19 cellular contexts compared by ENCODE assay signal in genomic region chr20:16462711-16463110, GRCh38.
"Had no signal": no experiment of that assay in that cellular context is flagged by ENCODE, and none has a peak within 500 bp of the region (broad histone marks: within the 10 kb centered on the region; RNA-seq: fewer than 3 reads in every experiment).

No MANE protein-coding gene starts in this region.

- H3K27me3 Mint-ChIP-seq: activated CD4-positive, alpha-beta memory T cell treated with anti-CD3 and anti-CD28 coated beads, Interleukin-2, amount 10 ng/mL, durations not matched to agents 7 days and 5 days; activated naive CD4-positive, alpha-beta T cell treated with anti-CD3 and anti-CD28 coated beads, Interleukin-2, amount 50 U/mL, for 24 hours; activated T-cell treated with anti-CD3 and anti-CD28 coated beads, Interleukin-2, amount 50 U/mL, for 24 hours had no signal

- H3K36me3 Mint-ChIP-seq: natural killer cell had no signal

- H3K27ac Mint-ChIP-seq: activated CD4-positive, alpha-beta memory T cell treated with anti-CD3 and anti-CD28 coated beads, Interleukin-2, amount 10 ng/mL, durations not matched to agents 7 days and 5 days; activated naive CD4-positive, alpha-beta T cell treated with anti-CD3 and anti-CD28 coated beads, Interleukin-2, amount 50 U/mL, for 24 hours; activated T-cell treated with anti-CD3 and anti-CD28 coated beads, Interleukin-2, amount 50 U/mL, for 24 hours; natural killer cell had no signal

- H3K9me3 ChIP-seq: body of pancreas, left lung, mucosa of descending colon, prostate gland, tibial nerve, uterus had no signal

- H3K4me1 ChIP-seq: prostate gland, uterus had no signal

- H3K36me3 ChIP-seq: left lung, prostate gland, uterus had no signal

- DNase-seq: activated CD4-positive, alpha-beta memory T cell treated with anti-CD3 and anti-CD28 coated beads, Interleukin-2, amount 10 ng/mL, durations not matched to agents 7 days and 5 days; activated CD4-positive, alpha-beta T cell treated with anti-CD3 and anti-CD28 coated beads for 4 hours; activated effector memory CD4-positive, alpha-beta T cell treated with anti-CD3 and anti-CD28 coated beads, Interleukin-2, amount 50 U/mL, for 16 hours; activated T-cell treated with anti-CD3 and anti-CD28 coated beads, Interleukin-2, amount 50 U/mL, for 24 hours; left lung; mucosa of descending colon; natural killer cell; right cardiac atrium; stimulated activated CD4-positive, alpha-beta T cell treated with anti-CD3 and anti-CD28 coated beads, Interleukin-4, amount 100 ng/mL, for 4 hours; stimulated activated CD8-positive, alpha-beta memory T cell treated with anti-CD3 and anti-CD28 coated beads, Interleukin-4, amount 100 ng/mL, for 48 hours; stimulated activated naive CD4-positive, alpha-beta T cell treated with Interleukin-2 at 50 U/mL for 16 hours; uterus had no signal

- H3K27ac ChIP-seq: body of pancreas, left lung, prostate gland, skin epidermis, tibial nerve, uterus had no signal

- H3K9me3 Mint-ChIP-seq: activated CD4-positive, alpha-beta memory T cell treated with anti-CD3 and anti-CD28 coated beads, Interleukin-2, amount 10 ng/mL, durations not matched to agents 7 days and 5 days; activated naive CD4-positive, alpha-beta T cell treated with anti-CD3 and anti-CD28 coated beads, Interleukin-2, amount 50 U/mL, for 24 hours; natural killer cell had no signal

- H3K27me3 ChIP-seq: body of pancreas, left lung, tibial nerve, uterus had no signal

- H3K4me3 ChIP-seq: body of pancreas, left lung, mucosa of descending colon, prostate gland, skin epidermis, tibial nerve, uterus had no signal

- H3K4me3 Mint-ChIP-seq: activated CD4-positive, alpha-beta memory T cell treated with anti-CD3 and anti-CD28 coated beads, Interleukin-2, amount 10 ng/mL, durations not matched to agents 7 days and 5 days; activated naive CD4-positive, alpha-beta T cell treated with anti-CD3 and anti-CD28 coated beads, Interleukin-2, amount 50 U/mL, for 24 hours; activated T-cell treated with anti-CD3 and anti-CD28 coated beads, Interleukin-2, amount 50 U/mL, for 24 hours; natural killer cell had no signal

- FAIRE-seq: colon, keratinocyte had no signal

- H3K4me1 Mint-ChIP-seq: activated CD4-positive, alpha-beta memory T cell treated with anti-CD3 and anti-CD28 coated beads, Interleukin-2, amount 10 ng/mL, durations not matched to agents 7 days and 5 days; activated naive CD4-positive, alpha-beta T cell treated with anti-CD3 and anti-CD28 coated beads, Interleukin-2, amount 50 U/mL, for 24 hours had no signal
